ENCODE assay signal across 2 cellular contexts in genomic region chr20:10133532-10133931, GRCh38.
TF ChIP-seq lines count a peak whose summit lies in the region.

No MANE protein-coding gene starts in this region.

TF ChIP-seq in A549, 52 proteins besides CTCF, POLR2A, EP300 and RAD21 (continued from another document):
- TF ChIP-seq REST (IDR thresholded peaks at IDR 0.05): peak; percentile 73

TF ChIP-seq in GM23338, 12 proteins besides CTCF, POLR2A, EP300 and RAD21:
- TF ChIP-seq REST (IDR thresholded peaks at IDR 0.05; ENCODE audit: unreplicated experiment): peak; percentile 64
- TF ChIP-seq ZNF462 (CRISPR knock-in tag; IDR thresholded peaks at IDR 0.05): no peak
- no peak for TF ChIP-seq POLR2AphosphoS5 (IDR thresholded peaks at IDR 0.05; ENCODE audit: low read depth)
